ENCODE assay signal across 24 cellular contexts in genomic region chr7:57177856-57178767, GRCh38. TPM values are rescaled to one million over a fixed set of nuclear protein-coding genes. Genes with fewer than 3 reads are reported as not detected.
DNase-seq lines count a peak whose midpoint lies in the region; ATAC-seq and TF ChIP-seq lines count a peak whose summit lies in the region.
"Had no signal": no experiment of that assay in that cellular context is flagged by ENCODE, and none has a peak within 500 bp of the region (broad histone marks: within the 10 kb centered on the region; RNA-seq: fewer than 3 reads in every experiment).

No MANE protein-coding gene starts in this region.

- H3K4me1 Mint-ChIP-seq in osteocyte (ENCODE audit: unreplicated experiment) (no peaks in the 10 kb centered on the region), Calu3 (ENCODE audit: low read depth, unreplicated experiment) (no peaks in the 10 kb centered on the region)
- H3K4me1 Mint-ChIP-seq: CD14-positive monocyte; CD8-positive, alpha-beta memory T cell; H9 had no signal

- no peak overlapping the region for H3K27ac ChIP-seq in spleen
- no peak overlapping the region for H3K27ac ChIP-seq in aorta (ENCODE audit: low read depth in 1 of 2, low read length in 2 of 2)
- H3K27ac ChIP-seq in caudate nucleus (ENCODE audit: low read depth, low read length), result no peak overlapping the region
- H3K27ac ChIP-seq: A549; BLaER1 treated with 17β-estradiol and CSF1 and Interleukin-3, amounts not matched to agents 10 nM and 100 nM; GM23248 had no signal

- H3K4me3 ChIP-seq in H7 (ENCODE audit: insufficient read depth, low read depth, low read length), result no peak overlapping the region
- H3K4me3 ChIP-seq in spleen, result no peak overlapping the region
- H3K4me3 ChIP-seq in aorta (ENCODE audit: low read length in 2 of 2), result no peak overlapping the region
- H3K4me3 ChIP-seq: A549; BLaER1 treated with 17β-estradiol and CSF1 and Interleukin-3, amounts not matched to agents 10 nM and 100 nM; GM23248 had no signal

- BruUV-seq in Calu3 (replicated peaks; lab: Mats Ljungman, UMichigan), result no TSS peak

- H3K36me3 Mint-ChIP-seq in osteocyte (ENCODE audit: unreplicated experiment), result no peaks in the 10 kb centered on the region
- no peaks in the 10 kb centered on the region for H3K36me3 Mint-ChIP-seq in Calu3 (ENCODE audit: insufficient read depth, unreplicated experiment)
- H3K36me3 Mint-ChIP-seq: CD14-positive monocyte; CD8-positive, alpha-beta memory T cell had no signal

- ATAC-seq in aorta (ENCODE audit: low FRiP score), result peak; percentile 37
- ATAC-seq: A549, HCT116 had no signal

- no peak for TF ChIP-seq CTCF in osteocyte (IDR thresholded peaks at IDR 0.05)
- TF ChIP-seq CTCF in spleen (IDR thresholded peaks at IDR 0.05 in 8 of 11, conservative IDR thresholded peaks at IDR 0.05 in 3 of 11), result no peak
- TF ChIP-seq CTCF in Calu3 (IDR thresholded peaks at IDR 0.05; ENCODE audit: unreplicated experiment), result no peak

- no peaks in the 10 kb centered on the region for H3K4me1 ChIP-seq in spleen
- no peaks in the 10 kb centered on the region for H3K4me1 ChIP-seq in aorta (ENCODE audit: control insufficient read depth in 1 of 2, insufficient read depth in 2 of 2, low read length in 2 of 2)
- H3K4me1 ChIP-seq: A549; BE2C; BLaER1 treated with 17β-estradiol and CSF1 and Interleukin-3, amounts not matched to agents 10 nM and 100 nM had no signal

- H3K36me3 ChIP-seq in H7 (replicated peaks; ENCODE audit: control insufficient read depth, insufficient read depth, low read length), result no peaks in the 10 kb centered on the region
- H3K36me3 ChIP-seq in spleen, result no peaks in the 10 kb centered on the region
- no peaks in the 10 kb centered on the region for H3K36me3 ChIP-seq in aorta (ENCODE audit: control insufficient read depth in 1 of 2, insufficient read depth in 2 of 2, low read length in 1 of 2)
- H3K36me3 ChIP-seq: BE2C; BLaER1 treated with 17β-estradiol and CSF1 and Interleukin-3, amounts not matched to agents 10 nM and 100 nM had no signal

- CTCF ChIA-PET in Calu3 (lab: Charles Lee), result no interaction called here

- H3K4me3 Mint-ChIP-seq in osteocyte (ENCODE audit: unreplicated experiment) (no peak overlapping the region), Calu3 (ENCODE audit: low read depth, unreplicated experiment) (no peak overlapping the region)
- H3K4me3 Mint-ChIP-seq: CD14-positive monocyte; CD4-positive, alpha-beta T cell; CD8-positive, alpha-beta memory T cell; H9 had no signal

- H3K27ac Mint-ChIP-seq in osteocyte (ENCODE audit: unreplicated experiment), result no peak overlapping the region
- H3K27ac Mint-ChIP-seq in Calu3 (ENCODE audit: unreplicated experiment), result no peak overlapping the region
- H3K27ac Mint-ChIP-seq: CD14-positive monocyte; CD4-positive, alpha-beta T cell; CD8-positive, alpha-beta memory T cell; H9 had no signal

- DNase-seq in H7, result peak; percentile 2
- DNase-seq in osteocyte (ENCODE audit: extremely low spot score, unreplicated experiment), result peak; percentile 79
- DNase-seq in spleen, result peak; percentile 61
- DNase-seq in aorta, result no peak
- DNase-seq in Calu3, result no peak
- DNase-seq in midbrain (lab: John Stamatoyannopoulos, UW), result no peak
- DNase-seq in caudate nucleus (lab: John Stamatoyannopoulos, UW), result no peak
- DNase-seq: 8988T; ACHN; AML-193; BE2C; CD4-positive, alpha-beta T cell; CD8-positive, alpha-beta memory T cell; DMS53; DMS79 treated with DMSO at 0.1 percent for 48 hours; GM23248; H9 had no signal

- TF ChIP-seq POLR2A in spleen (IDR thresholded peaks at IDR 0.05), result no peak

- intact Hi-C loops in spleen (cut with DNase I; ENCODE audit: low total_unique reads) (no loop called here), aorta (cut with DNase I) (no loop called here), Calu3 (cut with micrococcal nuclease; ENCODE audit: unreplicated experiment) (no loop called here)

- H3K9me3 ChIP-seq in spleen (peaks cover 0 to 38% (median 0%) of the 10 kb centered on the region in 8 donors), aorta (ENCODE audit: control insufficient read depth, low read length) (peaks cover 7% of the 10 kb centered on the region)
- H3K9me3 ChIP-seq: BE2C had no signal

- WGBS in spleen, 5 donors, result 77 to 89% (median 81%) methylated on average over 12 to 21 of the region's 21 CpGs
- 79 to 82% methylated on average over 21 of the region's 21 CpGs for WGBS in aorta, 2 donors

- H3K27me3 ChIP-seq in H7 (ENCODE audit: control insufficient read depth, insufficient read depth, low read length) (no peaks in the 10 kb centered on the region), spleen (replicated peaks in 1 of 7) (no peaks in the 10 kb centered on the region), aorta (ENCODE audit: control insufficient read depth in 1 of 2, insufficient read depth in 2 of 2, low read length in 1 of 2) (no peaks in the 10 kb centered on the region)
- H3K27me3 ChIP-seq: BE2C; BLaER1 treated with 17β-estradiol and CSF1 and Interleukin-3, amounts not matched to agents 10 nM and 100 nM had no signal

- H3K27me3 Mint-ChIP-seq in osteocyte (ENCODE audit: unreplicated experiment), result no peaks in the 10 kb centered on the region
- no peaks in the 10 kb centered on the region for H3K27me3 Mint-ChIP-seq in Calu3 (ENCODE audit: unreplicated experiment)
- H3K27me3 Mint-ChIP-seq: CD4-positive, alpha-beta T cell had no signal

- H3K9me3 Mint-ChIP-seq in osteocyte (ENCODE audit: unreplicated experiment), result peaks cover 8% of the 10 kb centered on the region
- peaks cover 22% of the 10 kb centered on the region for H3K9me3 Mint-ChIP-seq in Calu3 (ENCODE audit: low read depth, unreplicated experiment)

RNA-seq across cellular contexts. Expression of gene ZNF479, which starts 45.9 kb away (rescaled TPM):
- total RNA-seq in H7 (2014; rRNA removed; shearing (Covaris generic)), result not detected in 2 replicates
- not detected in 2 replicates for total RNA-seq in osteocyte
- total RNA-seq in spleen, result not detected
- polyA plus RNA-seq in spleen, result not detected
- not detected for total RNA-seq in aorta
- polyA plus RNA-seq in aorta, result not detected
- total RNA-seq in Calu3 (2022), result not detected in 2 replicates
- total RNA-seq: CD4-positive, alpha-beta T cell; CD8-positive, alpha-beta memory T cell; Daoy; G401; GM23248; H1; H9 had no signal
- polyA plus RNA-seq: A549; CD14-positive monocyte; CD8-positive, alpha-beta memory T cell; GM23248; H1 had no signal

Comparison
In these comparisons a context has a peak if more than half of its experiments do, and no peak if none do; other contexts are left out.
1. DNase-seq: peak in H7 (single experiment), osteocyte (single experiment) and spleen (single experiment); none in aorta (0 of 2), Calu3 (single experiment), midbrain (single experiment) and caudate nucleus (0 of 61).